In genomic region chr3:23372296-23372695, GRCh38 we compare ENCODE assay signal across 34 cellular contexts.
A peak's percentile ranks its signal among the peaks of the same experiment; 100 is the strongest.
DNase-seq lines count a peak whose midpoint lies in the region; ATAC-seq and TF ChIP-seq lines count a peak whose summit lies in the region.
"Had no signal": no experiment of that assay in that cellular context is flagged by ENCODE, and none has a peak within 500 bp of the region (broad histone marks: within the 10 kb centered on the region; RNA-seq: fewer than 3 reads in every experiment).

No MANE protein-coding gene starts in this region.

- ATAC-seq in left lobe of liver (peak; percentile 64), GM21723 (IDR thresholded peaks at IDR 0.05; ENCODE audit: unreplicated experiment) (no peak), HG03159 (IDR thresholded peaks at IDR 0.05; ENCODE audit: unreplicated experiment) (no peak)
- ATAC-seq: activated CD8-positive, alpha-beta memory T cell treated with anti-CD3 and anti-CD28 coated beads, Interleukin-2, amount 10 ng/mL, durations not matched to agents 7 days and 5 days; naive thymus-derived CD8-positive, alpha-beta T cell; Panc1 had no signal

- TF ChIP-seq EP300 in tibial nerve (IDR thresholded peaks at IDR 0.05) = no peak

- no peaks in the 10 kb centered on the region for H3K27me3 ChIP-seq in tibial nerve
- H3K27me3 ChIP-seq: cardiac muscle cell, esophagus muscularis mucosa, stomach, tibial artery had no signal

- 68 to 71% methylated on average over 1 of the region's 1 CpG for WGBS in tibial nerve, 2 donors

- H3K4me3 ChIP-seq in AG09309 (ENCODE audit: control insufficient read depth, low read depth, low read length) (no peak overlapping the region), NB4 (ENCODE audit: low read depth, low read length) (no peak overlapping the region), cardiac fibroblast (replicated peaks in 1 of 2; ENCODE audit: low read depth in 2 of 2, low read length in 2 of 2) (no peak overlapping the region), tibial nerve (no peak overlapping the region)
- H3K4me3 ChIP-seq: cardiac muscle cell, esophagus muscularis mucosa, stomach, tibial artery had no signal

- no peaks in the 10 kb centered on the region for H3K36me3 ChIP-seq in tibial nerve
- H3K36me3 ChIP-seq: cardiac muscle cell, esophagus muscularis mucosa, stomach, tibial artery had no signal

- no peaks in the 10 kb centered on the region for H3K9me3 ChIP-seq in tibial nerve
- H3K9me3 ChIP-seq: esophagus muscularis mucosa, stomach, tibial artery had no signal

- H3K27ac ChIP-seq in tibial nerve = no peak overlapping the region
- H3K27ac ChIP-seq: cardiac muscle cell, esophagus muscularis mucosa, stomach, tibial artery had no signal

- TF ChIP-seq CTCF in AG09309 (IDR thresholded peaks at IDR 0.05; ENCODE audit: control insufficient read depth, insufficient read depth, low read depth, low read length, missing control alignments) (peak; percentile 9), NB4 (IDR thresholded peaks at IDR 0.05; ENCODE audit: low read depth, low read length) (no peak), cardiac fibroblast (IDR thresholded peaks at IDR 0.05; ENCODE audit: low read depth, low read length) (no peak), tibial nerve (IDR thresholded peaks at IDR 0.05) (peak in 1 of 5 experiments; percentile 4)

- DNase-seq in AG09309 (ENCODE audit: low read depth) (no peak), NB4 (ENCODE audit: low read depth) (peak; percentile 11), cardiac fibroblast (ENCODE audit: low read depth in 2 of 2) (peak; percentile 6 to 44), left lobe of liver (ENCODE audit: low spot score) (no peak), tibial nerve (ENCODE audit: low spot score in 2 of 2) (no peak), putamen (ENCODE audit: low spot score) (no peak)
- DNase-seq: activated CD8-positive, alpha-beta memory T cell treated with anti-CD3 and anti-CD28 coated beads, Interleukin-2, amount 10 ng/mL, durations not matched to agents 7 days and 5 days; activated naive CD4-positive, alpha-beta T cell treated with Interleukin-2 at 50 U/mL for 16 hours; activated T-cell treated with anti-CD3 and anti-CD28 coated beads, Interleukin-2, amount 50 U/mL, for 48 hours; amniotic stem cell; CD8-positive, alpha-beta memory T cell; cortex of kidney; DMS 273 treated with DMSO at 0.1 percent for 48 hours; H9; islet precursor cell; KBM-7; MM.1S; naive thymus-derived CD8-positive, alpha-beta T cell; NCI-H1436 treated with DMSO at 0.1 percent for 48 hours; NCI-H524; NK-92 treated with Interleukin-12 subunit alpha and Interleukin-12 subunit beta, amount 100 ng/mL, for 24 hours; occipital lobe; SHP77 treated with DMSO at 0.1 percent for 48 hours; small intestine; stimulated activated CD4-positive, alpha-beta T cell treated with anti-CD3 and anti-CD28 coated beads, Interleukin-2, amount 100 ng/mL, for 24 hours; stomach; SW 1271; T-helper 9 cell; tibial artery had no signal

- TF ChIP-seq POLR2A in NB4 (IDR thresholded peaks at IDR 0.05; ENCODE audit: extremely low read depth, insufficient read length) (no peak), tibial nerve (IDR thresholded peaks at IDR 0.05) (no peak)

- peaks cover 0 to 21% (median 0%) of the 10 kb centered on the region in 4 donors for H3K4me1 ChIP-seq in tibial nerve

Comparison
In these comparisons a context has a peak if more than half of its experiments do, and no peak if none do; other contexts are left out.
1. DNase-seq: peak in NB4 (single experiment) and cardiac fibroblast (2 of 2); none in AG09309 (single experiment), left lobe of liver (single experiment), tibial nerve (0 of 2) and putamen (single experiment).